Comparison of ENCODE assay signal across 1 cellular context in genomic region chr2:85539361-85540130, GRCh38.
TF ChIP-seq lines count a peak whose summit lies in the region.

No MANE protein-coding gene starts in this region.

TF ChIP-seq in K562, 482 proteins besides CTCF, POLR2A, EP300 and RAD21 (continued from another document):
- peak; percentile 91 for TF ChIP-seq ARID4B (CRISPR knock-in tag; IDR thresholded peaks at IDR 0.05)
- TF ChIP-seq FOXJ2 (tag; IDR thresholded peaks at IDR 0.05) = peak; percentile 8; the same call in 1 of the 2 replicates
- peak; percentile 17 to 80; a peak in 2 of 4 replicates for TF ChIP-seq SIN3A (IDR thresholded peaks at IDR 0.05; ENCODE audit: borderline replicate concordance in 2 of 2, control insufficient read depth in 1 of 2, low read depth in 2 of 2, low read length in 2 of 2)
- peak; percentile 98 for TF ChIP-seq MAX (CRISPR knock-in tag; IDR thresholded peaks at IDR 0.05)
- TF ChIP-seq NR0B1 (IDR thresholded peaks at IDR 0.05; ENCODE audit: partially characterized antibody) = no peak
- no peak for TF ChIP-seq ZNF512 (tag; IDR thresholded peaks at IDR 0.05)
- no peak for TF ChIP-seq MAFF (IDR thresholded peaks at IDR 0.05; ENCODE audit: low read length)
- peak; percentile 96 for TF ChIP-seq EP400 (IDR thresholded peaks at IDR 0.05)
- no peak for TF ChIP-seq EZH2 (IDR thresholded peaks at IDR 0.05; ENCODE audit: borderline replicate concordance, low read depth, low read length)
- TF ChIP-seq STAT5A (IDR thresholded peaks at IDR 0.05; ENCODE audit: borderline replicate concordance, low read length) = 0 out of 2 replicates have a peak, but pooled peaks have one; percentile 25
- TF ChIP-seq RBM17 (IDR thresholded peaks at IDR 0.05; ENCODE audit: borderline replicate concordance, low read depth, low read length) = no peak
- peak; percentile 85 for TF ChIP-seq HNRNPL (IDR thresholded peaks at IDR 0.05; ENCODE audit: low read depth, low read length)
- TF ChIP-seq ILK (tag; IDR thresholded peaks at IDR 0.05; ENCODE audit: borderline replicate concordance, low read depth) = no peak
- peak; percentile 97 for TF ChIP-seq MYC (IDR thresholded peaks at IDR 0.05; ENCODE audit: low read depth, low read length)
- TF ChIP-seq MYC (CRISPR knock-in tag; IDR thresholded peaks at IDR 0.05; ENCODE audit: borderline replicate concordance, low read depth) = peak; percentile 97
- peak; percentile 6 for TF ChIP-seq RBBP5 (IDR thresholded peaks at IDR 0.05; ENCODE audit: borderline replicate concordance, insufficient read depth, low read length, poor library complexity, severe bottlenecking)
- peak in 1 of 2 experiments; percentile 12; a peak in 1 of 4 replicates for TF ChIP-seq FOXA3 (CRISPR knock-in tag; conservative IDR thresholded peaks at IDR 0.05 in 1 of 2, IDR thresholded peaks at IDR 0.05 in 1 of 2)
- TF ChIP-seq AFF4 (CRISPR knock-in tag; IDR thresholded peaks at IDR 0.05) = peak; percentile 87; the same call in 1 of the 2 replicates
